ENCODE assay signal across 3 cellular contexts in the genomic region with DNA sequence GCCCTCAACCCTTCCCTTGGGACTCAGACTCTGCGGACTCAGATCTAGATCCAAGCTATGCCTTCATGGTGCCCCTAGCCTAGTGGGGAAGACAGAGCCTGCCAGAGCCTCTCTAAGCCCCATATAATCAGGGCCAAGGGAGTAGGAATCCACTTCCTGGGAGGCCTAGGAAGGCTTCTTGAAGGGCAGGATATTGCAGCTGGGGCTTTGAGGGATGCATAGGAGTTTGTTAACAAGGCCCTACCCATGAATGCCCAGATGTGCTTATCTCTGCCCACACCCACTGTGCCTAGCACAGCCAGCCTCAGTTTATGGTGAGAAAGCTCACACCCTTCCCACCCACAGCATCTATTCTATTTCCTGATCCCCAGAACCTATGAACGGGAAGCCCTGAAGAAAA.
TF ChIP-seq lines count a peak whose summit lies in the region.

No MANE protein-coding gene starts in this region.

TF ChIP-seq in SK-N-SH treated with all-trans-retinoic acid at 6 μM for 48 hours, 23 proteins besides CTCF, POLR2A, EP300 and RAD21:
- TF ChIP-seq ZFP3 (CRISPR knock-in tag; IDR thresholded peaks at IDR 0.05) (peak; percentile 99), PPARA (CRISPR knock-in tag; IDR thresholded peaks at IDR 0.05; ENCODE audit: borderline replicate concordance) (no peak)

TF ChIP-seq in SK-N-SH, 30 proteins besides CTCF, POLR2A, EP300 and RAD21:
- TF ChIP-seq ZBTB33 (IDR thresholded peaks at IDR 0.05; ENCODE audit: borderline replicate concordance, low read depth) (no peak), EZH2phosphoT487 (IDR thresholded peaks at IDR 0.05; ENCODE audit: borderline replicate concordance, low read depth) (no peak)

TF ChIP-seq in HEK293, 187 proteins besides CTCF, POLR2A, EP300 and RAD21:
- TF ChIP-seq ZNF37A (tag by site-specific recombination; IDR thresholded peaks at IDR 0.05): no peak
- TF ChIP-seq ZFP3 (tag by site-specific recombination; IDR thresholded peaks at IDR 0.05; ENCODE audit: low read depth): peak; percentile 96
